ENCODE assay signal across 29 cellular contexts in the genomic region with DNA sequence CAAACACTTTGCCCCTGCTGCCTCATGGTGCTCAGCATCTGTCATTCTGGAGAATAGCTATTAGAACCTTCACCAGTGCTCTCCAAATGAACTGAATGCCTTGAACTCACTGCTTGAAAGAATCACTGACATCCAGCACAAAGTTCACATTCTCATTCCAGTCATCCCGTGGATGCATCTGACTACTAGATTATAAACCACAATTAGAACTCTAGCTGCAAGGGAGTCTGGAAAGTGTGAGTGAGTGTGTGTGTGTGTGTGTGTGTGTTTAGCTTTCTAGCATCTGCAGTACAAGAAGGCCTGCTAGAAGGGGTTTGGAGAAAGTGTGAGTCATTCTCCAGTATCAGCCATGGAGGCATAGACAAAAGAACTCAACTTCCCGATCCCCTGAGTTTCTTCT.
"Had no signal": no experiment of that assay in that cellular context is flagged by ENCODE, and none has a peak within 500 bp of the region (broad histone marks: within the 10 kb centered on the region; RNA-seq: fewer than 3 reads in every experiment).

No MANE protein-coding gene starts in this region.

- H3K36me3 ChIP-seq: stomach, suprapubic skin, thoracic aorta, thyroid gland, tibial artery, tibial nerve, transverse colon, upper lobe of left lung, upper lobe of right lung, uterus, vagina had no signal

- H3K36me3 Mint-ChIP-seq: stimulated activated effector memory CD8-positive, alpha-beta T cell treated with anti-CD3 and anti-CD28 coated beads, Interleukin-12 subunit alpha, Interleukin-12 subunit beta, amount 100 ng/mL, for 72 hours; stimulated activated memory B cell treated with anti-CD40 and anti-IgM and Interleukin-4, amounts not matched to agents 10 μg/mL and 1 μg/mL and 100 μg/mL, for 72 hours; stimulated activated naive B cell treated with anti-CD40 and anti-IgM and Interleukin-4, amounts not matched to agents 10 μg/mL and 1 μg/mL and 100 μg/mL, for 72 hours; type B pancreatic cell had no signal

- H3K27ac Mint-ChIP-seq: stimulated activated effector memory CD8-positive, alpha-beta T cell treated with anti-CD3 and anti-CD28 coated beads, Interleukin-12 subunit alpha, Interleukin-12 subunit beta, amount 100 ng/mL, for 72 hours; stimulated activated memory B cell treated with anti-CD40 and anti-IgM and Interleukin-4, amounts not matched to agents 10 μg/mL and 1 μg/mL and 100 μg/mL, for 72 hours; stimulated activated naive B cell treated with anti-CD40 and anti-IgM and Interleukin-4, amounts not matched to agents 10 μg/mL and 1 μg/mL and 100 μg/mL, for 72 hours; stimulated activated naive CD8-positive, alpha-beta T cell treated with anti-CD3 and anti-CD28 coated beads, Interleukin-15, amount 100 ng/mL, for 72 hours; stimulated activated naive CD8-positive, alpha-beta T cell treated with anti-CD3 and anti-CD28 coated beads, Interleukin-15, Interleukin-2, amounts not matched to agents 100 ng/mL and 50 ng/mL, for 24 hours; type B pancreatic cell had no signal

- H3K9me3 Mint-ChIP-seq: stimulated activated effector memory CD8-positive, alpha-beta T cell treated with anti-CD3 and anti-CD28 coated beads, Interleukin-12 subunit alpha, Interleukin-12 subunit beta, amount 100 ng/mL, for 72 hours; stimulated activated memory B cell treated with anti-CD40 and anti-IgM and Interleukin-4, amounts not matched to agents 10 μg/mL and 1 μg/mL and 100 μg/mL, for 72 hours; stimulated activated naive CD8-positive, alpha-beta T cell treated with anti-CD3 and anti-CD28 coated beads, Interleukin-15, amount 100 ng/mL, for 72 hours; stimulated activated naive CD8-positive, alpha-beta T cell treated with anti-CD3 and anti-CD28 coated beads, Interleukin-15, Interleukin-2, amounts not matched to agents 100 ng/mL and 50 ng/mL, for 24 hours; type B pancreatic cell had no signal

- H3K27ac ChIP-seq: stomach, suprapubic skin, testis, thoracic aorta, thyroid gland, tibial artery, tibial nerve, transverse colon, upper lobe of left lung, upper lobe of right lung, uterus, vagina had no signal

- H3K27me3 Mint-ChIP-seq: type B pancreatic cell had no signal

- H3K4me3 Mint-ChIP-seq: stimulated activated effector memory CD8-positive, alpha-beta T cell treated with anti-CD3 and anti-CD28 coated beads, Interleukin-12 subunit alpha, Interleukin-12 subunit beta, amount 100 ng/mL, for 72 hours; stimulated activated memory B cell treated with anti-CD40 and anti-IgM and Interleukin-4, amounts not matched to agents 10 μg/mL and 1 μg/mL and 100 μg/mL, for 72 hours; stimulated activated naive B cell treated with anti-CD40 and anti-IgM and Interleukin-4, amounts not matched to agents 10 μg/mL and 1 μg/mL and 100 μg/mL, for 72 hours; stimulated activated naive CD8-positive, alpha-beta T cell treated with anti-CD3 and anti-CD28 coated beads, Interleukin-15, amount 100 ng/mL, for 72 hours; stimulated activated naive CD8-positive, alpha-beta T cell treated with anti-CD3 and anti-CD28 coated beads, Interleukin-15, Interleukin-2, amounts not matched to agents 100 ng/mL and 50 ng/mL, for 24 hours; type B pancreatic cell had no signal

- FAIRE-seq: urothelium cell line had no signal

- H3K4me3 ChIP-seq: stomach, suprapubic skin, testis, thoracic aorta, thyroid gland, tibial artery, tibial nerve, transverse colon, upper lobe of left lung, upper lobe of right lung, uterus, vagina had no signal

- H3K4me1 Mint-ChIP-seq: stimulated activated effector memory CD8-positive, alpha-beta T cell treated with anti-CD3 and anti-CD28 coated beads, Interleukin-12 subunit alpha, Interleukin-12 subunit beta, amount 100 ng/mL, for 72 hours; stimulated activated memory B cell treated with anti-CD40 and anti-IgM and Interleukin-4, amounts not matched to agents 10 μg/mL and 1 μg/mL and 100 μg/mL, for 72 hours; stimulated activated naive B cell treated with anti-CD40 and anti-IgM and Interleukin-4, amounts not matched to agents 10 μg/mL and 1 μg/mL and 100 μg/mL, for 72 hours; stimulated activated naive CD8-positive, alpha-beta T cell treated with anti-CD3 and anti-CD28 coated beads, Interleukin-15, amount 100 ng/mL, for 72 hours had no signal

- H3K9me3 ChIP-seq: suprapubic skin, testis, thoracic aorta, thyroid gland, transverse colon, upper lobe of right lung, uterus, vagina had no signal

- DNase-seq: stimulated activated CD4-positive, alpha-beta T cell treated with anti-CD3 and anti-CD28 coated beads, Interleukin-2, amount 100 ng/mL, for 48 hours; stimulated activated CD4-positive, alpha-beta T cell treated with anti-CD3 and anti-CD28 coated beads, Interleukin-4, amount 100 ng/mL, for 1 hour; stimulated activated CD4-positive, alpha-beta T cell treated with anti-CD3 and anti-CD28 coated beads, Interleukin-4, amount 100 ng/mL, for 24 hours; stimulated activated CD4-positive, alpha-beta T cell treated with anti-CD3 and anti-CD28 coated beads, Interleukin-4, amount 100 ng/mL, for 4 hours; stimulated activated CD8-positive, alpha-beta memory T cell treated with anti-CD3 and anti-CD28 coated beads, Interleukin-4, amount 100 ng/mL, for 48 hours; stimulated activated naive B cell treated with anti-CD40 and anti-IgM and Interleukin-4, amounts not matched to agents 10 μg/mL and 1 μg/mL and 100 μg/mL, for 72 hours; stimulated activated naive CD4-positive, alpha-beta T cell; stimulated activated naive CD4-positive, alpha-beta T cell treated with Interleukin-2 at 50 U/mL for 16 hours; stimulated activated naive CD8-positive, alpha-beta T cell treated with anti-CD3 and anti-CD28 coated beads, Interleukin-15, amount 100 ng/mL, for 72 hours; stimulated activated naive CD8-positive, alpha-beta T cell treated with anti-CD3 and anti-CD28 coated beads, Interleukin-15, Interleukin-2, amounts not matched to agents 100 U/mL and 50 U/mL, for 24 hours; stomach; substantia nigra; testis; thyroid gland; tibial artery; transverse colon; trophoblast cell; upper lobe of left lung; upper lobe of right lung; uterus had no signal

- H3K27me3 ChIP-seq: stomach, suprapubic skin, testis, thyroid gland, tibial artery, tibial nerve, transverse colon, upper lobe of left lung, upper lobe of right lung, uterus, vagina had no signal

- ATAC-seq: stimulated activated effector memory CD8-positive, alpha-beta T cell treated with anti-CD3 and anti-CD28 coated beads, Interleukin-12 subunit alpha, Interleukin-12 subunit beta, amount 100 ng/mL, for 72 hours; stimulated activated memory B cell treated with anti-CD40 and anti-IgM and Interleukin-4, amounts not matched to agents 10 μg/mL and 1 μg/mL and 100 μg/mL, for 72 hours; stimulated activated naive B cell treated with anti-CD40 and anti-IgM and Interleukin-4, amounts not matched to agents 10 μg/mL and 1 μg/mL and 100 μg/mL, for 72 hours; stimulated activated naive CD8-positive, alpha-beta T cell treated with anti-CD3 and anti-CD28 coated beads, Interleukin-15, amount 100 ng/mL, for 72 hours; stimulated activated naive CD8-positive, alpha-beta T cell treated with anti-CD3 and anti-CD28 coated beads, Interleukin-15, Interleukin-2, amounts not matched to agents 100 U/mL and 50 U/mL, for 24 hours; upper lobe of right lung had no signal

- H3K4me1 ChIP-seq: stomach, suprapubic skin, testis, thyroid gland, tibial artery, tibial nerve, transverse colon, upper lobe of left lung, upper lobe of right lung, uterus, vagina had no signal
